ENCODE assay signal across 1 cellular context in the genomic region with DNA sequence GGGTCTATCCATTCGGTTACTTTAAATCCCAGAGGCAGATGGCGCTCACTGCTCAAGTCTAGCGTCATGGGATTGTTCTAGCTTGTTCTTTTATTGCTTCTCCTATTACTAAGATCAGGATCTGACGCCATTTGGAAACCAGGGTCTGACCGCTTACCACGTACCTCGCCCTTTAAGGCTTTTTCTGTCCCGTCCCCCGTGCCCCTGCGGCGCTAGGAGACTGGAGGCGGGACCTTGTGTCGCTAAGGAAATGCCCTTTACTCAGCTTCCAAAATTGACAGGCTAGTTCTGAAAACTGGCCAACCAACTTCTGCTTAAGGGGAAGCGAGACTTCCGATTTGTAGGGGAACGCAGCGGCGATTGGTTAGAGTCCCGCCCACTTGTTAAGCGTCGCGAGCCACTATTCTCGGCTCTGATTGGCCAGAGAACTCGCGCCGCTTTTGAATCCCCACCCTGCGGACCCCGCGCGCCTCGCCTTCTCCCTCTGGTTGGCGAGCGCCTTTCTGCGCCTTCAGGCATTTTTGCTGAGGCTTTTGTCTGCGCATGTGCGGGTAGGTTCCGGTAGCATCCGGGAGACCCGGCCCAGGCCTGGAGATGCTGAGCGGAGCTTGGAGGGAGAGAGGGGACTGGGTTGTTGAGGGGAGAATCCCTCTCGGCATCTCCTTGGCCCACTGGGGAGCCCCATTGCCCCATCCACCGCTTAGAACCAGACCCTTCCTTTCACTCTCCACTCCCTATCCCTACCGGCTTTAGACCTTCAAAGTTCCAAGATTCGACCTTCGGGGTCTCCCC.
TF ChIP-seq lines count a peak whose summit lies in the region.

No MANE protein-coding gene starts in this region.

TF ChIP-seq in IMR-90, 13 proteins besides CTCF, POLR2A, EP300 and RAD21 (continued from another document):
- TF ChIP-seq, protein P1, sequence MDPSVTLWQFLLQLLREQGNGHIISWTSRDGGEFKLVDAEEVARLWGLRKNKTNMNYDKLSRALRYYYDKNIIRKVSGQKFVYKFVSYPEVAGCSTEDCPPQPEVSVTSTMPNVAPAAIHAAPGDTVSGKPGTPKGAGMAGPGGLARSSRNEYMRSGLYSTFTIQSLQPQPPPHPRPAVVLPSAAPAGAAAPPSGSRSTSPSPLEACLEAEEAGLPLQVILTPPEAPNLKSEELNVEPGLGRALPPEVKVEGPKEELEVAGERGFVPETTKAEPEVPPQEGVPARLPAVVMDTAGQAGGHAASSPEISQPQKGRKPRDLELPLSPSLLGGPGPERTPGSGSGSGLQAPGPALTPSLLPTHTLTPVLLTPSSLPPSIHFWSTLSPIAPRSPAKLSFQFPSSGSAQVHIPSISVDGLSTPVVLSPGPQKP (IDR thresholded peaks at IDR 0.05; ENCODE audit: borderline replicate concordance, low read depth, low read length): no peak
- peak; percentile 4; the same call in 1 of the 2 replicates for TF ChIP-seq BHLHE40 (IDR thresholded peaks at IDR 0.05; ENCODE audit: low read depth, low read length)
- no peak for TF ChIP-seq RCOR1 (IDR thresholded peaks at IDR 0.05; ENCODE audit: insufficient replicate concordance, low read length)
- TF ChIP-seq, protein P2, sequence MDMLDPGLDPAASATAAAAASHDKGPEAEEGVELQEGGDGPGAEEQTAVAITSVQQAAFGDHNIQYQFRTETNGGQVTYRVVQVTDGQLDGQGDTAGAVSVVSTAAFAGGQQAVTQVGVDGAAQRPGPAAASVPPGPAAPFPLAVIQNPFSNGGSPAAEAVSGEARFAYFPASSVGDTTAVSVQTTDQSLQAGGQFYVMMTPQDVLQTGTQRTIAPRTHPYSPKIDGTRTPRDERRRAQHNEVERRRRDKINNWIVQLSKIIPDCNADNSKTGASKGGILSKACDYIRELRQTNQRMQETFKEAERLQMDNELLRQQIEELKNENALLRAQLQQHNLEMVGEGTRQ (IDR thresholded peaks at IDR 0.05; ENCODE audit: low read depth, low read length): peak; percentile 30
- TF ChIP-seq CEBPB (IDR thresholded peaks at IDR 0.05; ENCODE audit: low read depth, low read length): no peak
- TF ChIP-seq FOS (IDR thresholded peaks at IDR 0.05; ENCODE audit: low read depth, low read length): 0 out of 2 replicates have a peak, but pooled peaks have one; percentile 4
- no peak for TF ChIP-seq CHD1 (IDR thresholded peaks at IDR 0.05; ENCODE audit: low read depth, low read length)
- TF ChIP-seq MAFK (IDR thresholded peaks at IDR 0.05; ENCODE audit: low read depth, low read length): no peak
TF ChIP-seq in IMR-90: peak in this region for 4.
